ENCODE assay signal across 1 cellular context in genomic region chr1:26820784-26821269, GRCh38.
TF ChIP-seq lines count a peak whose summit lies in the region.

No MANE protein-coding gene starts in this region.

TF ChIP-seq in HepG2, 621 proteins besides CTCF, POLR2A, EP300 and RAD21 (continued from another document):
- TF ChIP-seq NFAT5 (CRISPR knock-in tag; IDR thresholded peaks at IDR 0.05) (no peak), ZMYM2 (CRISPR knock-in tag; IDR thresholded peaks at IDR 0.05) (0 out of 2 replicates have a peak, but pooled peaks have one; percentile 36), CC2D1A (CRISPR knock-in tag; IDR thresholded peaks at IDR 0.05) (no peak), ZNF660 (CRISPR knock-in tag; IDR thresholded peaks at IDR 0.05; ENCODE audit: borderline replicate concordance, low read depth) (no peak), KLF9 (CRISPR knock-in tag; IDR thresholded peaks at IDR 0.05; ENCODE audit: low read depth) (no peak), ZNF256 (CRISPR knock-in tag; conservative IDR thresholded peaks at IDR 0.05) (no peak), SOX13 (IDR thresholded peaks at IDR 0.05) (no peak), SOX13 (CRISPR knock-in tag; conservative IDR thresholded peaks at IDR 0.05 in 1 of 2, IDR thresholded peaks at IDR 0.05 in 1 of 2) (0 out of 4 replicates have a peak, but pooled peaks of 1 of the 2 experiments have one; percentile 0), ZNF331 (CRISPR knock-in tag; IDR thresholded peaks at IDR 0.05) (peak; percentile 69), GMEB2 (CRISPR knock-in tag; IDR thresholded peaks at IDR 0.05; ENCODE audit: low read depth) (no peak), LRRFIP1 (CRISPR knock-in tag; conservative IDR thresholded peaks at IDR 0.05) (no peak), UBTF (CRISPR knock-in tag; IDR thresholded peaks at IDR 0.05) (0 out of 2 replicates have a peak, but pooled peaks have one; percentile 24), U2AF2 (IDR thresholded peaks at IDR 0.05; ENCODE audit: low read depth, low read length) (no peak), HINFP (CRISPR knock-in tag; IDR thresholded peaks at IDR 0.05; ENCODE audit: low read depth) (no peak), ZNF552 (CRISPR knock-in tag; IDR thresholded peaks at IDR 0.05; ENCODE audit: borderline replicate concordance) (no peak), KLF16 (CRISPR knock-in tag; IDR thresholded peaks at IDR 0.05) (no peak)
